8 cellular contexts compared by ENCODE assay signal in the genomic region with DNA sequence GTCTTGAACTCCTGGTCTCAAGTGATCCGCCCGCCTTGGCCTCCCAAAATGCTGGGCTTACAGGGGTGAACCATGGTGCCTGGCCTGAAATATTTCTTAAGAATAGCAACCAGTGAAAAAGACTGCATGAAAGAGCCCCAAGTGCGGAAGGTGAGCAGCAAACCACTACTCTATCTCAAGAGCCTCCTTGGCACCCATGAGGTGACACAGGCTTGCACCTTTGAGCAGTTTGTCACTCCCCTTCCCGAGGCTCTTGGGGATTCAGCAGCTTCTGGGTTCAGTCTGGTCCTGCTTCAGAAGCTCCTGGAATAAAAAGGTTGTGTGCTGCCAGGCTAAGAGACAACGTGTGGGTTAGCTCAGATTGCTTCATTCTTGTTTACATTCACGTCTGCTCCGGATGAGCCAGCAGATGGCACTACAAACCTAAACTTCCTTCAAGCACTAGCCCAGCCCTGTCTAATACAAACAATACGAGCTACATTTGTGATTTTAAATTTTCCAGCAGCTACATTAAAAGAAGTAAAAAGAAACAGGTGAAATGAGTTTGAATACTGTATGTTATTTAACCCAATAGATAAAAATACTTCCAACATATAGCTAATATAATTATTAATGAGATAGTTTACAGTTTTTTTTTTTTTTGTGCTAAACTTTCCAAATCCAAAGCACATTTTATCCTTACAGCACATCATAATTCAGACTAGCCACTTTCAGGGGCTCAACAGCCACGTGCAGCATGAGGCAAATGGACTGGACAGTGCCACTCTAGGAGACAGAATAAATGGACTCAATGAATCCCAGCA. TPM values are rescaled to one million over a fixed set of nuclear protein-coding genes. Genes with fewer than 3 reads are reported as not detected.
DNase-seq lines count a peak whose midpoint lies in the region; ATAC-seq and TF ChIP-seq lines count a peak whose summit lies in the region.

No MANE protein-coding gene starts in this region.

- H3K9me3 ChIP-seq in lower lobe of right lung: no peaks in the 10 kb centered on the region

- no peaks in the 10 kb centered on the region for H3K36me3 ChIP-seq in lower lobe of right lung

- H3K27ac ChIP-seq in lower lobe of right lung: no peak overlapping the region

- H3K4me3 ChIP-seq in AG09309 (ENCODE audit: control insufficient read depth, low read depth, low read length): no peak overlapping the region
- H3K4me3 ChIP-seq in lower lobe of right lung: no peak overlapping the region

- intact Hi-C loops in lower lobe of right lung (cut with DNase I): loop anchor here (10.0 kb wide), 2 partner anchors 454 to 534 kb away; no protein-coding TSS in a partner anchor

- no peaks in the 10 kb centered on the region for H3K27me3 ChIP-seq in lower lobe of right lung (ENCODE audit: low read depth)

- peak; percentile 61 for DNase-seq in AG09309 (ENCODE audit: low read depth)
- DNase-seq in NCI-H748 (lab: John Stamatoyannopoulos, UW; ENCODE audit: unreplicated experiment): peak; percentile 76
- peak; percentile 55 to 61 for DNase-seq in activated CD4-positive, alpha-beta T cell treated with anti-CD3 and anti-CD28 coated beads, Interleukin-2, amount 50 U/mL, for 4 hours
- peak; percentile 79 to 85 for DNase-seq in dermis microvascular lymphatic vessel endothelial cell (ENCODE audit: low read depth in 2 of 2)
- DNase-seq in lower lobe of right lung: peak; percentile 61
- peak; percentile 22 to 38 for DNase-seq in stimulated activated CD8-positive, alpha-beta memory T cell treated with anti-CD3 and anti-CD28 coated beads, Interleukin-4, amount 100 ng/mL, for 1 hour (ENCODE audit: low read depth in 2 of 2, low spot score in 1 of 2)

- peak; percentile 78 for TF ChIP-seq CTCF in AG09309 (IDR thresholded peaks at IDR 0.05; ENCODE audit: control insufficient read depth, insufficient read depth, low read depth, low read length, missing control alignments)
- TF ChIP-seq CTCF in lower lobe of right lung (IDR thresholded peaks at IDR 0.05): peak; percentile 76

- H3K4me1 ChIP-seq in lower lobe of right lung: peaks cover 13% of the 10 kb centered on the region

- peak; percentile 93 for ATAC-seq in GM18868 (IDR thresholded peaks at IDR 0.05; ENCODE audit: unreplicated experiment)
- ATAC-seq in HG03442 (IDR thresholded peaks at IDR 0.05; ENCODE audit: unreplicated experiment): peak; percentile 78
- ATAC-seq in lower lobe of right lung: peak; percentile 88 to 94

RNA-seq across cellular contexts. Expression of gene GJA10, which starts 46.2 kb away (rescaled TPM):
- not detected in 2 replicates for total RNA-seq in dermis microvascular lymphatic vessel endothelial cell
- total RNA-seq in lower lobe of right lung: not detected

Comparison
In these comparisons a context has a peak if more than half of its experiments do, and no peak if none do; other contexts are left out.
1. DNase-seq: peak in every context shown above with its lines; median percentile 82 in dermis microvascular lymphatic vessel endothelial cell; 76 in NCI-H748; 61 in AG09309; 61 in lower lobe of right lung; 58 in activated CD4-positive, alpha-beta T cell treated with anti-CD3 and anti-CD28 coated beads, Interleukin-2, amount 50 U/mL, for 4 hours; 30 in stimulated activated CD8-positive, alpha-beta memory T cell treated with anti-CD3 and anti-CD28 coated beads, Interleukin-4, amount 100 ng/mL, for 1 hour.